In genomic region chr5:6397536-6398269, GRCh38 we compare ENCODE assay signal across 28 cellular contexts. TPM values are rescaled to one million over a fixed set of nuclear protein-coding genes. Genes with fewer than 3 reads are reported as not detected.
"Had no signal": no experiment of that assay in that cellular context is flagged by ENCODE, and none has a peak within 500 bp of the region (broad histone marks: within the 10 kb centered on the region; RNA-seq: fewer than 3 reads in every experiment).

No MANE protein-coding gene starts in this region.

- H3K36me3 Mint-ChIP-seq: immature natural killer cell; naive thymus-derived CD8-positive, alpha-beta T cell; stimulated activated naive B cell treated with anti-CD40 and anti-IgM and Interleukin-4, amounts not matched to agents 10 μg/mL and 1 μg/mL and 100 μg/mL, for 72 hours had no signal

- H3K9me3 ChIP-seq: lower lobe of right lung, neutrophil, ovary, stomach, testis, thyroid gland, transverse colon, upper lobe of right lung had no signal

- H3K4me1 Mint-ChIP-seq: nephron had no signal

- H3K4me3 ChIP-seq: lower lobe of right lung, ovary, skin epidermis, stomach, testis, thyroid gland, transverse colon, upper lobe of right lung had no signal

- H3K4me1 ChIP-seq: lower lobe of right lung, stomach, testis, thyroid gland, transverse colon, upper lobe of right lung had no signal

- ATAC-seq: left lobe of liver; lower lobe of right lung; naive thymus-derived CD8-positive, alpha-beta T cell; right cardiac atrium; sciatic nerve; stimulated activated naive B cell treated with anti-CD40 and anti-IgM and Interleukin-4, amounts not matched to agents 10 μg/mL and 1 μg/mL and 100 μg/mL, for 72 hours; stimulated activated naive CD8-positive, alpha-beta T cell treated with anti-CD3 and anti-CD28 coated beads, Interleukin-15, Interleukin-2, amounts not matched to agents 100 U/mL and 50 U/mL, for 24 hours; upper lobe of right lung had no signal

- H3K4me3 Mint-ChIP-seq: immature natural killer cell; naive thymus-derived CD8-positive, alpha-beta T cell; nephron; neural crest cell; stimulated activated naive B cell treated with anti-CD40 and anti-IgM and Interleukin-4, amounts not matched to agents 10 μg/mL and 1 μg/mL and 100 μg/mL, for 72 hours had no signal

- H3K9me3 Mint-ChIP-seq: immature natural killer cell; naive thymus-derived CD8-positive, alpha-beta T cell; stimulated activated naive B cell treated with anti-CD40 and anti-IgM and Interleukin-4, amounts not matched to agents 10 μg/mL and 1 μg/mL and 100 μg/mL, for 72 hours had no signal

- H3K27ac ChIP-seq: lower lobe of right lung, neutrophil, ovary, skin epidermis, stomach, testis, thyroid gland, transverse colon, upper lobe of right lung had no signal

- H3K27ac Mint-ChIP-seq: immature natural killer cell; naive thymus-derived CD8-positive, alpha-beta T cell; nephron; progenitor cell of endocrine pancreas; stimulated activated naive B cell treated with anti-CD40 and anti-IgM and Interleukin-4, amounts not matched to agents 10 μg/mL and 1 μg/mL and 100 μg/mL, for 72 hours had no signal

- H3K27me3 ChIP-seq: ovary, testis, thyroid gland, transverse colon had no signal

- DNase-seq: hypothalamus; immature natural killer cell; lower lobe of right lung; mammary epithelial cell; mesenchymal stem cell; naive thymus-derived CD8-positive, alpha-beta T cell; occipital lobe; ovary; right cardiac atrium; stimulated activated CD4-positive, alpha-beta T cell treated with anti-CD3 and anti-CD28 coated beads, Interleukin-12 subunit alpha, Interleukin-12 subunit beta, amount 100 ng/mL, for 4 hours; stimulated activated CD4-positive, alpha-beta T cell treated with anti-CD3 and anti-CD28 coated beads, Interleukin-15, amount 100 ng/mL, for 24 hours; stimulated activated CD4-positive, alpha-beta T cell treated with anti-CD3 and anti-CD28 coated beads, Interleukin-2, amount 100 ng/mL, for 24 hours; stimulated activated CD4-positive, alpha-beta T cell treated with anti-CD3 and anti-CD28 coated beads, Interleukin-4, amount 100 ng/mL, for 1 hour; stimulated activated naive B cell treated with anti-CD40 and anti-IgM and Interleukin-4, amounts not matched to agents 10 μg/mL and 1 μg/mL and 100 μg/mL, for 72 hours; stimulated activated naive CD8-positive, alpha-beta T cell treated with anti-CD3 and anti-CD28 coated beads, Interleukin-15, Interleukin-2, amounts not matched to agents 100 U/mL and 50 U/mL, for 24 hours; stomach; testis; thyroid gland; transverse colon; upper lobe of right lung had no signal

- H3K36me3 ChIP-seq: lower lobe of right lung, neutrophil, ovary, stomach, thyroid gland, transverse colon, upper lobe of right lung had no signal

RNA-seq across cellular contexts. Expression of gene UBE2QL1, which starts 51.0 kb away (rescaled TPM):
- total RNA-seq: lower lobe of right lung; naive thymus-derived CD8-positive, alpha-beta T cell; renal cortical epithelial cell; upper lobe of right lung had no signal
- polyA plus RNA-seq: immature natural killer cell; naive thymus-derived CD8-positive, alpha-beta T cell had no signal
